Comparison of ENCODE assay signal across 23 cellular contexts in the genomic region with DNA sequence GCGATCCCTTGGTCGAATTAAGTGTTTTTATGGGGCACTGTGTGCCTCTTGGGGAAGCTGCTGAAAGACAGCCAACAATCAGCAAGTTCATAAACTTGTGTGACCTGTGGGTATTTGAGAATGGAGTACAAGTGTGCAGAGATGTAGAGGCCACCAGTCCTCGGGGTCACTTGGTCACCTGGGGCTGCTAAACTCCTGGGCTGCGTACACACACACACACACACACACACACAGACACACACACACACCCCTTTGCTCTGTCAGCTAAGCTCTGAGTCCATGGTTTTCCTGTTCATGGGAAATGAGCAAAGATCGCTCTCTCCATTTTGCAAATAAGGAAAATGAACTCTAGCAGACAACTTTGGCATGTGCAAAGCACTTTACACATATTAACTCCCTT. TPM values are rescaled to one million over a fixed set of nuclear protein-coding genes. Genes with fewer than 3 reads are reported as not detected.
DNase-seq lines count a peak whose midpoint lies in the region; ATAC-seq, FAIRE-seq and TF ChIP-seq lines count a peak whose summit lies in the region.
"Had no signal": no experiment of that assay in that cellular context is flagged by ENCODE, and none has a peak within 500 bp of the region (broad histone marks: within the 10 kb centered on the region; RNA-seq: fewer than 3 reads in every experiment).

No MANE protein-coding gene starts in this region.

- no peak for TF ChIP-seq POLR2A in HepG2 (IDR thresholded peaks at IDR 0.05; ENCODE audit: insufficient read depth in 1 of 2, low read depth in 2 of 2, low read length in 2 of 2)

- no peaks in the 10 kb centered on the region for H3K79me1 ChIP-seq in neuronal stem cell (ENCODE audit: low read depth, low read length)

- CTCF ChIA-PET in HepG2 (lab: Yijun Ruan, JAX; ENCODE audit: low intra/inter-chr PET ratio, low total read pairs) = no interaction called here

- H3K14ac ChIP-seq in neuronal stem cell (ENCODE audit: low read length) = no peak overlapping the region

- TF ChIP-seq EP300 in HepG2 (IDR thresholded peaks at IDR 0.05; ENCODE audit: low read depth in 2 of 2, low read length in 2 of 2) (no peak), HepG2 (CRISPR knock-in tag; IDR thresholded peaks at IDR 0.05; ENCODE audit: borderline replicate concordance) (no peak)

- H3K27me3 ChIP-seq in Karpas-422 (ENCODE audit: low read length) = no peaks in the 10 kb centered on the region
- H3K27me3 ChIP-seq in HepG2 (ENCODE audit: control insufficient read depth in 1 of 2, insufficient read depth in 2 of 2, low read length in 2 of 2) = peaks cover under 1 to 19% of the 10 kb centered on the region in 2 experiments; a peak in 4 of 5 replicates
- H3K27me3 ChIP-seq in neuronal stem cell (ENCODE audit: control insufficient read depth in 3 of 3, insufficient read depth in 3 of 3, low read depth in 1 of 3, low read length in 3 of 3) = no peaks in the 10 kb centered on the region

- 3% methylated on average over 5 of the region's 5 CpGs for WGBS in HepG2 (ENCODE audit: low lambda C conversion rate)
- WGBS in neuronal stem cell (ENCODE audit: extremely low coverage in 2 of 2, insufficient read length in 2 of 2, insufficient replicate concordance in 1 of 2), 2 donors = no CpG with 5 or more reads among the region's 5 CpGs

- no peak overlapping the region for H2BK15ac ChIP-seq in neuronal stem cell (ENCODE audit: low read length)

- intact Hi-C loops in HepG2 (cut with micrococcal nuclease; ENCODE audit: unreplicated experiment) = no loop called here

- no peak overlapping the region for H4K8ac ChIP-seq in neuronal stem cell (ENCODE audit: low read depth, low read length)

- H4K20me1 ChIP-seq in Karpas-422 (ENCODE audit: insufficient read depth, low read depth, low read length) (no peaks in the 10 kb centered on the region), HepG2 (ENCODE audit: insufficient read depth, low read length) (no peaks in the 10 kb centered on the region)

- H3K23ac ChIP-seq in neuronal stem cell (ENCODE audit: low read depth, low read length, poor library complexity) = no peak overlapping the region

- DNase-seq in Karpas-422 = no peak
- DNase-seq in HepG2 (ENCODE audit: low spot score) = no peak
- DNase-seq in neuronal stem cell (ENCODE audit: low spot score) = no peak
- DNase-seq in NAMALWA (ENCODE audit: low spot score) = no peak
- DNase-seq in T-helper 1 cell = no peak
- DNase-seq in NCI-H446 treated with DMSO at 0.1 percent for 48 hours (lab: John Stamatoyannopoulos, UW) = no peak
- DNase-seq: ACHN; BE2C; C1 segment of cervical spinal cord; CD4-positive, CD25-positive, alpha-beta regulatory T cell; CD8-positive, alpha-beta memory T cell; COR-L47; DMS 273 treated with DMSO at 0.1 percent for 48 hours; DMS53; DND-41; IMR-90 had no signal

- no peaks in the 10 kb centered on the region for H3K9me2 ChIP-seq in Karpas-422 (replicated peaks; ENCODE audit: insufficient read depth, low read length)

- no peak overlapping the region for H3K4me3 ChIP-seq in Karpas-422 (ENCODE audit: low read length)
- H3K4me3 ChIP-seq in HepG2 (replicated peaks in 1 of 3; ENCODE audit: insufficient read depth in 1 of 3, low read depth in 2 of 3, low read length in 3 of 3) = no peak overlapping the region
- no peak overlapping the region for H3K4me3 ChIP-seq in neuronal stem cell (ENCODE audit: low read length in 2 of 2)
- H3K4me3 ChIP-seq: HAP-1, K562 had no signal

- no peak overlapping the region for H2BK12ac ChIP-seq in neuronal stem cell (ENCODE audit: low read length)

- H3K4me2 ChIP-seq in Karpas-422 (ENCODE audit: low read depth, low read length, poor library complexity, severe bottlenecking) (peak overlapping the region; percentile 23), HepG2 (ENCODE audit: low read depth, low read length) (no peak overlapping the region), neuronal stem cell (ENCODE audit: insufficient read depth, low read length, poor library complexity, severe bottlenecking) (no peak overlapping the region)

- H2AFZ ChIP-seq in Karpas-422 (ENCODE audit: low read length) = no peak overlapping the region
- no peak overlapping the region for H2AFZ ChIP-seq in HepG2 (ENCODE audit: low read length)
- peak overlapping the region; percentile 57 for H2AFZ ChIP-seq in neuronal stem cell (ENCODE audit: low read length)

- H3K27ac ChIP-seq in Karpas-422 (ENCODE audit: low read length) (no peak overlapping the region), VCaP (peak overlapping the region; percentile 50), HepG2 (ENCODE audit: extremely low read length, insufficient read depth, low read length) (no peak overlapping the region), neuronal stem cell (replicated peaks; ENCODE audit: low read length) (no peak overlapping the region)

- H3K4ac ChIP-seq in neuronal stem cell (ENCODE audit: low read length) = no peak overlapping the region

- no peak for FAIRE-seq in HepG2 (lab: Jason Lieb, UNC)
- FAIRE-seq: A204.1, G401.6, GM12892, GM18507, K562 had no signal

- no peak overlapping the region for H3K9ac ChIP-seq in Karpas-422 (ENCODE audit: low read length)
- H3K9ac ChIP-seq in HepG2 (ENCODE audit: insufficient read depth, low read depth, low read length) = no peak overlapping the region
- no peak overlapping the region for H3K9ac ChIP-seq in neuronal stem cell (ENCODE audit: low read depth, low read length, poor library complexity)

- no peak for TF ChIP-seq RAD21 in HepG2 (CRISPR knock-in tag; IDR thresholded peaks at IDR 0.05)

- H3K79me2 ChIP-seq in Karpas-422 (ENCODE audit: low read length) (no peaks in the 10 kb centered on the region), HepG2 (ENCODE audit: insufficient read depth, low read length) (no peaks in the 10 kb centered on the region)

- in situ Hi-C loops in HepG2 (cut with HindIII; ENCODE audit: extremely low pct_ligation_motif_present, low pct_unique_long_range_greater_than_20kb) = no loop called here

- H3K4me1 ChIP-seq in Karpas-422 (ENCODE audit: low read length) (peaks cover 42% of the 10 kb centered on the region), HepG2 (ENCODE audit: insufficient read depth, low read length) (no peaks in the 10 kb centered on the region), neuronal stem cell (ENCODE audit: control insufficient read depth in 2 of 2, insufficient read depth in 1 of 2, low read depth in 1 of 2, low read length in 2 of 2) (peaks cover 3 to 4% of the 10 kb centered on the region in 2 donors)
- H3K4me1 ChIP-seq: BE2C, HAP-1 had no signal

- peak; percentile 55; the same call in 2 of the 3 replicates for ATAC-seq in HepG2
- ATAC-seq: K562 had no signal

- H3K36me3 ChIP-seq in Karpas-422 (ENCODE audit: insufficient read depth, low read length) (no peaks in the 10 kb centered on the region), HepG2 (replicated peaks in 1 of 2; ENCODE audit: control insufficient read depth in 1 of 2, insufficient read depth in 2 of 2, low read length in 2 of 2) (no peaks in the 10 kb centered on the region), neuronal stem cell (replicated peaks in 1 of 2; ENCODE audit: control insufficient read depth in 2 of 2, insufficient read depth in 2 of 2, low read length in 2 of 2) (no peaks in the 10 kb centered on the region)
- H3K36me3 ChIP-seq: BE2C, HAP-1 had no signal

- H2BK5ac ChIP-seq in neuronal stem cell (ENCODE audit: low read length) = no peak overlapping the region

- TF ChIP-seq CTCF in VCaP (conservative IDR thresholded peaks at IDR 0.05) (no peak), HepG2 (CRISPR knock-in tag; IDR thresholded peaks at IDR 0.05) (no peak)

- POLR2A ChIA-PET in HepG2 (lab: Yijun Ruan, JAX) = no interaction called here

- H3K9me3 ChIP-seq in Karpas-422 (ENCODE audit: low read length) (no peaks in the 10 kb centered on the region), HepG2 (ENCODE audit: low read length) (no peaks in the 10 kb centered on the region), neuronal stem cell (replicated peaks in 1 of 2; ENCODE audit: control insufficient read depth in 2 of 2, insufficient read depth in 1 of 2, low read depth in 1 of 2, low read length in 2 of 2) (no peaks in the 10 kb centered on the region)
- H3K9me3 ChIP-seq: BE2C had no signal

- H2BK120ac ChIP-seq in neuronal stem cell (ENCODE audit: low read depth, low read length) = no peak overlapping the region

- no TSS peak for BruUV-seq in HepG2 (replicated peaks; lab: Mats Ljungman, UMichigan)

- no peak overlapping the region for H2AK5ac ChIP-seq in neuronal stem cell (ENCODE audit: low read depth, low read length)

- H4K91ac ChIP-seq in neuronal stem cell (ENCODE audit: low read depth, low read length, poor library complexity) = no peak overlapping the region

- H3K18ac ChIP-seq in neuronal stem cell (ENCODE audit: low read length) = no peak overlapping the region

RNA-seq across cellular contexts. Expression of a gene that starts 24.5 kb away (rescaled TPM):
- total RNA-seq in Karpas-422 (2014; rRNA removed; shearing (Covaris generic); ENCODE audit: low replicate concordance) = 27.2 and 44.9 TPM in 2 replicates
- 40.2 and 47.4 TPM in 2 replicates for total RNA-seq in HepG2 (2016; rRNA removed; fragmentation: Illumina TruSeq; extraction: Trizol)
- total RNA-seq in HepG2 (2016; cell fraction: cytosol; rRNA removed; fragmentation: Illumina TruSeq; extraction: Trizol; ENCODE audit: low read depth) = 18.4 and 26.2 TPM in 2 replicates
- total RNA-seq in HepG2 (2016; cell fraction: insoluble cytoplasmic fraction; rRNA removed; fragmentation: Illumina TruSeq; extraction: Trizol) = 31.6 and 50.5 TPM in 2 replicates
- 29.5 and 31.7 TPM in 2 replicates for total RNA-seq in HepG2 (2016; cell fraction: membrane; rRNA removed; fragmentation: Illumina TruSeq; extraction: Trizol)
- 20.3 and 23.7 TPM in 2 replicates for total RNA-seq in HepG2 (2016; cell fraction: nucleus; rRNA removed; fragmentation: Illumina TruSeq; extraction: Trizol)
- polyA plus RNA-seq in HepG2 (2011; rRNA removed) = 27.9 and 29.4 TPM in 2 replicates
- 19.8 and 23.1 TPM in 2 replicates for polyA plus RNA-seq in HepG2 (2011; cell fraction: cytosol; rRNA removed)
- 15.5 and 18.9 TPM in 2 replicates for polyA plus RNA-seq in HepG2 (2011; cell fraction: nucleus; rRNA removed)
- polyA plus RNA-seq in HepG2 (2012) = 20.8 and 21.2 TPM in 2 replicates
- 18.4 and 23.4 TPM in 2 replicates for polyA plus RNA-seq in HepG2 (2016; cell fraction: cytosol; fragmentation: Illumina TruSeq; extraction: Trizol; ENCODE audit: low read depth)
- 52.5 and 53.4 TPM in 2 replicates for polyA plus RNA-seq in HepG2 (2016; cell fraction: insoluble cytoplasmic fraction; fragmentation: Illumina TruSeq; extraction: Trizol; ENCODE audit: low read depth)
- polyA plus RNA-seq in HepG2 (2016; cell fraction: membrane; fragmentation: Illumina TruSeq; extraction: Trizol; ENCODE audit: low read depth) = 28.6 and 29.4 TPM in 2 replicates
- 27.7 and 33.8 TPM in 2 replicates for polyA plus RNA-seq in HepG2 (2016; cell fraction: nucleus; fragmentation: Illumina TruSeq; extraction: Trizol; ENCODE audit: insufficient read depth, low read depth)
- 12.7 and 17.0 TPM in 2 replicates for polyA minus RNA-seq in HepG2 (2011; rRNA and poly(A)+ RNA removed; ENCODE audit: low replicate concordance)
- 6.2 TPM in 2 replicates for polyA minus RNA-seq in HepG2 (2011; cell fraction: cytosol; rRNA and poly(A)+ RNA removed)
- 12.5 and 17.7 TPM in 2 replicates for polyA minus RNA-seq in HepG2 (2011; cell fraction: nucleus; rRNA and poly(A)+ RNA removed)
- polyA plus RNA-seq in neuronal stem cell (2013, experiment 1 of 2) = 28.3 TPM
- 24.1 TPM for polyA plus RNA-seq in neuronal stem cell (2013, experiment 2 of 2)

RNA-seq across cellular contexts. Expression of a gene that starts 47.8 kb away (rescaled TPM):
- total RNA-seq in Karpas-422 (2014; rRNA removed; shearing (Covaris generic); ENCODE audit: low replicate concordance) = 14.1 and 39.2 TPM in 2 replicates
- total RNA-seq in HepG2 (2016; rRNA removed; fragmentation: Illumina TruSeq; extraction: Trizol) = 49.3 and 79.3 TPM in 2 replicates
- total RNA-seq in HepG2 (2016; cell fraction: cytosol; rRNA removed; fragmentation: Illumina TruSeq; extraction: Trizol; ENCODE audit: low read depth) = 6.9 and 7.6 TPM in 2 replicates
- 51.4 and 84.6 TPM in 2 replicates for total RNA-seq in HepG2 (2016; cell fraction: insoluble cytoplasmic fraction; rRNA removed; fragmentation: Illumina TruSeq; extraction: Trizol)
- 17.9 and 22.4 TPM in 2 replicates for total RNA-seq in HepG2 (2016; cell fraction: membrane; rRNA removed; fragmentation: Illumina TruSeq; extraction: Trizol)
- 45.3 and 45.9 TPM in 2 replicates for total RNA-seq in HepG2 (2016; cell fraction: nucleus; rRNA removed; fragmentation: Illumina TruSeq; extraction: Trizol)
- 6.7 and 16.6 TPM in 2 replicates for polyA plus RNA-seq in HepG2 (2011; rRNA removed)
- polyA plus RNA-seq in HepG2 (2011; cell fraction: cytosol; rRNA removed) = 4.7 and 6.3 TPM in 2 replicates
- polyA plus RNA-seq in HepG2 (2011; cell fraction: nucleus; rRNA removed) = 8.7 and 9.8 TPM in 2 replicates
- polyA plus RNA-seq in HepG2 (2012) = 6.3 and 17.3 TPM in 2 replicates
- polyA plus RNA-seq in HepG2 (2016; cell fraction: cytosol; fragmentation: Illumina TruSeq; extraction: Trizol; ENCODE audit: low read depth) = 3.3 and 3.4 TPM in 2 replicates
- 68.2 and 73.1 TPM in 2 replicates for polyA plus RNA-seq in HepG2 (2016; cell fraction: insoluble cytoplasmic fraction; fragmentation: Illumina TruSeq; extraction: Trizol; ENCODE audit: low read depth)
- 8.8 and 8.9 TPM in 2 replicates for polyA plus RNA-seq in HepG2 (2016; cell fraction: membrane; fragmentation: Illumina TruSeq; extraction: Trizol; ENCODE audit: low read depth)
- polyA plus RNA-seq in HepG2 (2016; cell fraction: nucleus; fragmentation: Illumina TruSeq; extraction: Trizol; ENCODE audit: insufficient read depth, low read depth) = 40.3 and 41.0 TPM in 2 replicates
- polyA minus RNA-seq in HepG2 (2011; rRNA and poly(A)+ RNA removed; ENCODE audit: low replicate concordance) = 1.8 and 5.4 TPM in 2 replicates
- 3.5 and 5.9 TPM in 2 replicates for polyA minus RNA-seq in HepG2 (2011; cell fraction: cytosol; rRNA and poly(A)+ RNA removed)
- 20.3 and 23.4 TPM in 2 replicates for polyA minus RNA-seq in HepG2 (2011; cell fraction: nucleus; rRNA and poly(A)+ RNA removed)
- 76.0 TPM for polyA plus RNA-seq in neuronal stem cell (2013, experiment 1 of 2)
- polyA plus RNA-seq in neuronal stem cell (2013, experiment 2 of 2) = 75.1 TPM
